9 cellular contexts compared by ENCODE assay signal in the genomic region with DNA sequence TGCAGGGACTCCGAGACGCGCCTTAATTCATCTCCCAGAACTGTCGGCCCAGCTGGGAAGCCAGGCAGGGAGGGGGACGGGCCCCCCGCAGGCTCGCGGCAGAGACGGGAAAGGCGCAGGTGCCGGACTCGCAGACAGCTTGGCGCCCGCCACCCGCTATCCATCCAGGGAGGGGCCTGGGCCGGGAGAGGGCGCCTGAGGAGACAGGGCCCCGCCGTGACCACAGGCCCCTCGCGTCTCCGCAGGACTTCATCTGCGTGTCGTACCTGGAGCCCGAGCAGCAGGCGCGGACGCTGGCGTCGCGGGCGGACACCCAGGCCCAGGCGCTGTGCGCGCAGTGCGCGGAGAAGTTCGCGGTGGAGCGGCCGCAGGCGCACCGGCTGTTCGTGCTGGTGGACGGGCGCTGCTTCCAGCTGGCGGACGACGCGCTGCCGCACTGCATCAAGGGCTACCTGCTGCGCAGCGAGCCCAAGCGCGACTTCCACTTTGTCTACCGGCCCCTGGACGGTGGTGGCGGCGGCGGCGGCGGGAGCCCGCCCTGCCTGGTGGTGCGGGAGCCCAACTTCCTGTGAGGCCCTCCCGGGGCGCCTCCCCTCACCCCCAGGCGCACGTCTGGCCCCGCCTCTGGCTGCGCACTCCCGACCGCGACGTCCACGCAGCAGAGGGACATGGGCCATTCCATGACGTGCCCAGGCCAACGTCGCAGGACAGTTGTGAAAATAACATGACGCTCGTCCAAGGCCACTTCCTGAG.
DNase-seq lines count a peak whose midpoint lies in the region; ATAC-seq, FAIRE-seq and TF ChIP-seq lines count a peak whose summit lies in the region.
"Had no signal": no experiment of that assay in that cellular context is flagged by ENCODE, and none has a peak within 500 bp of the region (broad histone marks: within the 10 kb centered on the region; RNA-seq: fewer than 3 reads in every experiment).

No MANE protein-coding gene starts in this region.

- peak overlapping the region; percentile 58 for H3K4me3 ChIP-seq in endodermal cell (ENCODE audit: low read length)
- peak overlapping the region; percentile 14 to 40 for H3K4me3 ChIP-seq in mucosa of rectum (ENCODE audit: low read length in 2 of 2)

- H3K27ac ChIP-seq in endodermal cell (ENCODE audit: low read depth, low read length) (no peak overlapping the region), mucosa of rectum (ENCODE audit: low read depth in 2 of 2, low read length in 2 of 2) (no peak overlapping the region)

- no peaks in the 10 kb centered on the region for H3K36me3 Mint-ChIP-seq in endodermal cell (ENCODE audit: low read depth)

- no peak overlapping the region for H3K9ac ChIP-seq in endodermal cell (ENCODE audit: extremely low read depth, low read length, poor library complexity, severe bottlenecking)
- H3K9ac ChIP-seq in mucosa of rectum (ENCODE audit: low read depth in 1 of 2, low read length in 2 of 2), result no peak overlapping the region

- no peaks in the 10 kb centered on the region for H3K9me3 Mint-ChIP-seq in endodermal cell

- H3K4me1 Mint-ChIP-seq in endodermal cell, result no peaks in the 10 kb centered on the region

- no peaks in the 10 kb centered on the region for H3K36me3 ChIP-seq in endodermal cell (ENCODE audit: control insufficient read depth, insufficient read depth, low read length)
- peaks cover 7 to 14% of the 10 kb centered on the region in 2 donors for H3K36me3 ChIP-seq in mucosa of rectum (ENCODE audit: control insufficient read depth in 2 of 2, insufficient read depth in 2 of 2, low read length in 2 of 2)

- 13 to 22% methylated on average over 36 to 80 of the region's 80 CpGs for WGBS in endodermal cell (ENCODE audit: insufficient coverage in 1 of 2, insufficient read length in 1 of 2), 2 experiments

- DNase-seq in COLO668 (lab: John Stamatoyannopoulos, UW; ENCODE audit: unreplicated experiment), result peak; percentile 93
- DNase-seq in NCI-H2196 (lab: John Stamatoyannopoulos, UW; ENCODE audit: unreplicated experiment), result peak; percentile 47
- DNase-seq in endodermal cell, result peak; percentile 79
- no peak for DNase-seq in putamen (ENCODE audit: low spot score)
- no peak for DNase-seq in GM12892 (ENCODE audit: insufficient read length)
- DNase-seq in OCI-M2 (lab: John Stamatoyannopoulos, UW; ENCODE audit: unreplicated experiment), result no peak

- no peak for FAIRE-seq in GM12892 (lab: Jason Lieb, UNC)
- FAIRE-seq: endometrium had no signal

- ATAC-seq in HG02938 (IDR thresholded peaks at IDR 0.05; ENCODE audit: unreplicated experiment), result no peak

- H3K27ac Mint-ChIP-seq in endodermal cell, result no peak overlapping the region

- H3K27me3 Mint-ChIP-seq in endodermal cell (ENCODE audit: insufficient read depth), result peaks cover 21% of the 10 kb centered on the region

- H3K9me3 ChIP-seq in endodermal cell (ENCODE audit: control insufficient read depth, low read length), result no peaks in the 10 kb centered on the region
- H3K9me3 ChIP-seq in mucosa of rectum (ENCODE audit: control insufficient read depth in 2 of 2, low read length in 2 of 2), result no peaks in the 10 kb centered on the region

- peaks cover 25% of the 10 kb centered on the region for H3K27me3 ChIP-seq in endodermal cell (ENCODE audit: control insufficient read depth, insufficient read depth, low read length, poor library complexity, severe bottlenecking)
- H3K27me3 ChIP-seq in mucosa of rectum (ENCODE audit: control insufficient read depth in 2 of 2, insufficient read depth in 2 of 2, low read length in 2 of 2), result no peaks in the 10 kb centered on the region

- no peak for TF ChIP-seq CTCF in endodermal cell (conservative IDR thresholded peaks at IDR 0.05)

- no peak for TF ChIP-seq POLR2A in GM12892 (IDR thresholded peaks at IDR 0.05; ENCODE audit: low read depth, low read length)

- peak overlapping the region; percentile 41 for H3K4me3 Mint-ChIP-seq in endodermal cell

- H3K4me1 ChIP-seq in endodermal cell (ENCODE audit: control insufficient read depth, insufficient read depth, low read length), result no peaks in the 10 kb centered on the region
- peaks cover 13 to 20% of the 10 kb centered on the region in 2 donors for H3K4me1 ChIP-seq in mucosa of rectum (ENCODE audit: control insufficient read depth in 2 of 2, insufficient read depth in 2 of 2, low read length in 2 of 2)

Comparison
In these comparisons a context has a peak if more than half of its experiments do, and no peak if none do; other contexts are left out.
1. DNase-seq: peak in COLO668 (single experiment), NCI-H2196 (single experiment) and endodermal cell (single experiment); none in putamen (single experiment), GM12892 (single experiment) and OCI-M2 (single experiment).